9 cellular contexts compared by ENCODE assay signal in genomic region chr12:11486623-11487444, GRCh38.
DNase-seq lines count a peak whose midpoint lies in the region; ATAC-seq and TF ChIP-seq lines count a peak whose summit lies in the region.
"Had no signal": no experiment of that assay in that cellular context is flagged by ENCODE, and none has a peak within 500 bp of the region (broad histone marks: within the 10 kb centered on the region; RNA-seq: fewer than 3 reads in every experiment).

No MANE protein-coding gene starts in this region.

- DNase-seq in SHP77 (lab: John Stamatoyannopoulos, UW) (peak; percentile 26 to 47), SHP77 treated with DMSO at 0.1 percent for 48 hours (lab: John Stamatoyannopoulos, UW) (no peak), NCI-H2196 treated with DMSO at 0.1 percent for 48 hours (lab: John Stamatoyannopoulos, UW; ENCODE audit: unreplicated experiment) (peak; percentile 30), T47D (ENCODE audit: low read depth in 1 of 2, low spot score in 1 of 2) (peak; percentile 3 to 73), iris pigment epithelial cell (ENCODE audit: low read depth) (peak; percentile 84)
- DNase-seq in stimulated activated CD4-positive, alpha-beta T cell treated with anti-CD3 and anti-CD28 coated beads, Interleukin-15, amount 100 ng/mL, for 48 hours (ENCODE audit: low read depth in 2 of 2): peak; percentile 67 to 69

- in situ Hi-C loops in T47D (cut with HindIII; ENCODE audit: low pct_unique_long_range_greater_than_20kb, low sequenced_read_pairs): no loop called here

- TF ChIP-seq CTCF in VCaP (conservative IDR thresholded peaks at IDR 0.05): peak; percentile 98

- H3K27ac ChIP-seq in VCaP: peak overlapping the region; percentile 44; the same call in 1 of the 2 replicates
- H3K27ac ChIP-seq: BLaER1 treated with 17β-estradiol and CSF1 and Interleukin-3, amounts not matched to agents 10 nM and 100 nM had no signal

- peak; percentile 65 for ATAC-seq in HG03095 (IDR thresholded peaks at IDR 0.05; ENCODE audit: unreplicated experiment)
